In the genomic region with DNA sequence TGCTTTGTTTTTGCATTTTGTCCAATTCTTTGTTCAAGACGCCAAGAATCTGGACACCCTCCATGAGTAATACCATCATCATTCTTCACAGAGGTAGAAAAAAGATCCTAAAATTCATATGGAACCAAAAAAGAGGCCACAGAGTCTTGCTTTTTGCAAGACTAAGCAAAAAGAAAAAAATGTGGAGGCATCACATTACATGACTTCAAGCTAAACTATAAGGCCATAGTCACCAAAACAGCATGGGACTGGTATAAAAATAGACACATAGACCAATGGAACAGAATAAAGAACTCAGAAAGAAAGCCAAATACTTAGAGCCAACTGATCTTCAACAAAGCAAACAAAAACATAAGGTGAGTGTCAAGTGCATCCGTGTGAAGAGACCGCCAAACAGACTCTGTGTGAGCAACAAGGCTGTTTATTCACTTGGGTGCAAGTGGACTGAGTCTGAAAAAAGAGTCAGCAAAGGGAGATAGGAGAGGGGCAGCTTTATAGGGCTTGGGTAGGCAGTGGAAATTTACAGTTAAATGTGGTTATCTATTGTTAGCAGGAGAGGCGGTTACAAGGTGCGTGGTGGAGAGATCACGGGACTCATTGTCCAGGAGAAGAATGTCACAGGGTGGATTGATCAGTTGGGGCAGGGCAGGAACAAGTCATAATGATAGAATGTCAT, we compare ENCODE assay signal across 13 cellular contexts. TPM values are rescaled to one million over a fixed set of nuclear protein-coding genes. Genes with fewer than 3 reads are reported as not detected.
DNase-seq lines count a peak whose midpoint lies in the region; ATAC-seq and TF ChIP-seq lines count a peak whose summit lies in the region.
"Had no signal": no experiment of that assay in that cellular context is flagged by ENCODE, and none has a peak within 500 bp of the region (broad histone marks: within the 10 kb centered on the region; RNA-seq: fewer than 3 reads in every experiment).

No MANE protein-coding gene starts in this region.

- H3K9me3 ChIP-seq in thyroid gland = no peaks in the 10 kb centered on the region
- H3K9me3 ChIP-seq: right atrium auricular region, thoracic aorta had no signal

- no peaks in the 10 kb centered on the region for H3K36me3 ChIP-seq in thyroid gland
- H3K36me3 ChIP-seq: right atrium auricular region, thoracic aorta had no signal

- H3K27ac ChIP-seq in thyroid gland = peak overlapping the region; percentile 2 to 65 (median 18)
- H3K27ac ChIP-seq: right atrium auricular region, SK-N-MC, thoracic aorta had no signal

- H3K27me3 ChIP-seq in thyroid gland = no peaks in the 10 kb centered on the region
- H3K27me3 ChIP-seq: right atrium auricular region had no signal

- no peak for TF ChIP-seq CTCF in thyroid gland (IDR thresholded peaks at IDR 0.05)

- TF ChIP-seq POLR2A in thyroid gland (IDR thresholded peaks at IDR 0.05) = no peak

- intact Hi-C loops in thyroid gland (cut with DNase I) = no loop called here

- ATAC-seq in GM18498 (IDR thresholded peaks at IDR 0.05; ENCODE audit: unreplicated experiment) = no peak

- 66 to 71% methylated on average over 6 of the region's 6 CpGs for WGBS in thyroid gland, 2 donors

- peaks cover 18 to 19% of the 10 kb centered on the region in 2 donors for H3K4me1 ChIP-seq in thyroid gland
- H3K4me1 ChIP-seq: right atrium auricular region had no signal

- DNase-seq in NCI-H510A treated with DMSO at 0.1 percent for 48 hours (lab: John Stamatoyannopoulos, UW) = peak; percentile 24
- no peak for DNase-seq in NCI-H510A (lab: John Stamatoyannopoulos, UW)
- DNase-seq in RPMI7951 (ENCODE audit: low read depth) = peak; percentile 55
- peak; percentile 22 for DNase-seq in fibroblast of the conjunctiva (ENCODE audit: low read depth)
- DNase-seq in thyroid gland = peak; percentile 37 to 41
- no peak for DNase-seq in SHP77 treated with DMSO at 0.1 percent for 48 hours (lab: John Stamatoyannopoulos, UW)
- DNase-seq in activated CD4-positive, alpha-beta T cell treated with anti-CD3 and anti-CD28 coated beads for 1 hour = no peak
- DNase-seq: activated CD4-positive, alpha-beta T cell treated with anti-CD3 and anti-CD28 coated beads for 4 hours; NCI-H526 treated with DMSO at 0.1 percent for 48 hours had no signal

- no peak overlapping the region for H3K4me3 ChIP-seq in thyroid gland (replicated peaks in 1 of 3)
- H3K4me3 ChIP-seq: right atrium auricular region, SK-N-MC, thoracic aorta had no signal

RNA-seq across cellular contexts. Expression of gene STRIT1, which starts 10.9 kb away (rescaled TPM):
- total RNA-seq in RPMI7951 (2014; rRNA removed; shearing (Covaris generic)) = not detected in 2 replicates
- not detected for total RNA-seq in thyroid gland
- total RNA-seq: right atrium auricular region, thoracic aorta had no signal

Comparison
In these comparisons a context has a peak if more than half of its experiments do, and no peak if none do; other contexts are left out.
1. DNase-seq: peak in NCI-H510A treated with DMSO at 0.1 percent for 48 hours (single experiment), RPMI7951 (single experiment), fibroblast of the conjunctiva (single experiment) and thyroid gland (2 of 2); none in NCI-H510A (single experiment), SHP77 treated with DMSO at 0.1 percent for 48 hours (single experiment) and activated CD4-positive, alpha-beta T cell treated with anti-CD3 and anti-CD28 coated beads for 1 hour (single experiment).